In genomic region chr16:81926036-81926435, GRCh38 we compare ENCODE assay signal across 27 cellular contexts.
DNase-seq lines count a peak whose midpoint lies in the region; ATAC-seq, FAIRE-seq and TF ChIP-seq lines count a peak whose summit lies in the region.
"Had no signal": no experiment of that assay in that cellular context is flagged by ENCODE, and none has a peak within 500 bp of the region (broad histone marks: within the 10 kb centered on the region; RNA-seq: fewer than 3 reads in every experiment).

No MANE protein-coding gene starts in this region.

- no peaks in the 10 kb centered on the region for H3K79me1 ChIP-seq in neuronal stem cell (ENCODE audit: low read depth, low read length)

- peaks cover 4% of the 10 kb centered on the region for H3K4me1 Mint-ChIP-seq in endodermal cell
- peaks cover 6% of the 10 kb centered on the region for H3K4me1 Mint-ChIP-seq in stimulated activated effector memory CD8-positive, alpha-beta T cell treated with anti-CD3 and anti-CD28 coated beads, Interleukin-12 subunit alpha, Interleukin-12 subunit beta, amount 100 ng/mL, for 72 hours

- H3K27me3 ChIP-seq in endodermal cell (ENCODE audit: control insufficient read depth, insufficient read depth, low read length, poor library complexity, severe bottlenecking) (no peaks in the 10 kb centered on the region), neuronal stem cell (ENCODE audit: control insufficient read depth in 3 of 3, insufficient read depth in 3 of 3, low read depth in 1 of 3, low read length in 3 of 3) (no peaks in the 10 kb centered on the region)
- H3K27me3 ChIP-seq: MG63 had no signal

- no peak overlapping the region for H3K4ac ChIP-seq in neuronal stem cell (ENCODE audit: low read length)

- TF ChIP-seq CTCF in endodermal cell (conservative IDR thresholded peaks at IDR 0.05): no peak

- no peak overlapping the region for H2BK12ac ChIP-seq in neuronal stem cell (ENCODE audit: low read length)

- H2AFZ ChIP-seq in neuronal stem cell (ENCODE audit: low read length): no peak overlapping the region

- no peak overlapping the region for H3K4me3 Mint-ChIP-seq in endodermal cell
- H3K4me3 Mint-ChIP-seq in stimulated activated effector memory CD8-positive, alpha-beta T cell treated with anti-CD3 and anti-CD28 coated beads, Interleukin-12 subunit alpha, Interleukin-12 subunit beta, amount 100 ng/mL, for 72 hours: no peak overlapping the region
- H3K4me3 Mint-ChIP-seq: CD8-positive, alpha-beta T cell had no signal

- H3K4me1 ChIP-seq in endodermal cell (ENCODE audit: control insufficient read depth, insufficient read depth, low read length): peaks cover 5% of the 10 kb centered on the region
- no peaks in the 10 kb centered on the region for H3K4me1 ChIP-seq in neuronal stem cell (ENCODE audit: control insufficient read depth in 2 of 2, insufficient read depth in 1 of 2, low read depth in 1 of 2, low read length in 2 of 2)
- H3K4me1 ChIP-seq: A549, Caco-2 had no signal

- DNase-seq in GM12891 (ENCODE audit: insufficient read length, low spot score) (no peak), endodermal cell (no peak), neuronal stem cell (ENCODE audit: low spot score) (no peak), NCI-H1092 treated with DMSO at 0.1 percent for 48 hours (lab: John Stamatoyannopoulos, UW) (no peak)
- no peak for DNase-seq in effector CD8-positive, alpha-beta T cell (lab: John Stamatoyannopoulos, UW)
- DNase-seq in stimulated activated effector memory CD8-positive, alpha-beta T cell treated with anti-CD3 and anti-CD28 coated beads, Interleukin-12 subunit alpha, Interleukin-12 subunit beta, amount 100 ng/mL, for 72 hours (ENCODE audit: low spot score in 2 of 2): no peak
- DNase-seq: CD8-positive, alpha-beta T cell; DMS79; EL; GF-D8; IMR-90; KG1; MG63; NCI-H1417; NCI-H1694; NCI-H2029 treated with DMSO at 0.1 percent for 48 hours; NCI-H2227 treated with DMSO at 0.1 percent for 48 hours; NCI-H69; SHP77 treated with DMSO at 0.1 percent for 48 hours had no signal

- no peaks in the 10 kb centered on the region for H3K27me3 Mint-ChIP-seq in endodermal cell (ENCODE audit: insufficient read depth)

- H3K9ac ChIP-seq in endodermal cell (ENCODE audit: extremely low read depth, low read length, poor library complexity, severe bottlenecking): no peak overlapping the region
- no peak overlapping the region for H3K9ac ChIP-seq in neuronal stem cell (ENCODE audit: low read depth, low read length, poor library complexity)

- H4K8ac ChIP-seq in neuronal stem cell (ENCODE audit: low read depth, low read length): no peak overlapping the region

- H2BK15ac ChIP-seq in neuronal stem cell (ENCODE audit: low read length): no peak overlapping the region

- FAIRE-seq in GM12891 (lab: Jason Lieb, UNC): no peak
- FAIRE-seq: A549, H1 had no signal

- peak overlapping the region; percentile 36 for H3K27ac Mint-ChIP-seq in endodermal cell
- no peak overlapping the region for H3K27ac Mint-ChIP-seq in stimulated activated effector memory CD8-positive, alpha-beta T cell treated with anti-CD3 and anti-CD28 coated beads, Interleukin-12 subunit alpha, Interleukin-12 subunit beta, amount 100 ng/mL, for 72 hours
- H3K27ac Mint-ChIP-seq: CD8-positive, alpha-beta T cell had no signal

- H3K4me3 ChIP-seq in endodermal cell (ENCODE audit: low read length) (no peak overlapping the region), neuronal stem cell (ENCODE audit: low read length in 2 of 2) (no peak overlapping the region)
- H3K4me3 ChIP-seq: A549, MG63 had no signal

- H3K27ac ChIP-seq in endodermal cell (ENCODE audit: low read depth, low read length) (no peak overlapping the region), neuronal stem cell (replicated peaks; ENCODE audit: low read length) (no peak overlapping the region)
- H3K27ac ChIP-seq: A549, C4-2B, RWPE1 had no signal

- no peak overlapping the region for H2BK120ac ChIP-seq in neuronal stem cell (ENCODE audit: low read depth, low read length)

- H3K4me2 ChIP-seq in neuronal stem cell (ENCODE audit: insufficient read depth, low read length, poor library complexity, severe bottlenecking): no peak overlapping the region
- H3K4me2 ChIP-seq: A549 had no signal

- peak overlapping the region; percentile 64 for H3K14ac ChIP-seq in neuronal stem cell (ENCODE audit: low read length)

- H3K36me3 ChIP-seq in endodermal cell (ENCODE audit: control insufficient read depth, insufficient read depth, low read length) (peaks cover 16% of the 10 kb centered on the region), neuronal stem cell (replicated peaks in 1 of 2; ENCODE audit: control insufficient read depth in 2 of 2, insufficient read depth in 2 of 2, low read length in 2 of 2) (no peaks in the 10 kb centered on the region)
- H3K36me3 ChIP-seq: MG63 had no signal

- TF ChIP-seq POLR2A in GM12891 (IDR thresholded peaks at IDR 0.05; ENCODE audit: low read depth, low read length) (peak; percentile 54; the same call in 1 of the 2 replicates), GM19193 (IDR thresholded peaks at IDR 0.05; ENCODE audit: extremely low read depth, insufficient read depth, insufficient read length) (peak; percentile 20)

- ATAC-seq in stimulated activated effector memory CD8-positive, alpha-beta T cell treated with anti-CD3 and anti-CD28 coated beads, Interleukin-12 subunit alpha, Interleukin-12 subunit beta, amount 100 ng/mL, for 72 hours: no peak
- ATAC-seq: A549; CD8-positive, alpha-beta T cell; HCT116; Panc1 had no signal

- H2AK5ac ChIP-seq in neuronal stem cell (ENCODE audit: low read depth, low read length): no peak overlapping the region

- no peak overlapping the region for H2BK5ac ChIP-seq in neuronal stem cell (ENCODE audit: low read length)

- H3K9me3 ChIP-seq in endodermal cell (ENCODE audit: control insufficient read depth, low read length): no peaks in the 10 kb centered on the region
- no peaks in the 10 kb centered on the region for H3K9me3 ChIP-seq in neuronal stem cell (replicated peaks in 1 of 2; ENCODE audit: control insufficient read depth in 2 of 2, insufficient read depth in 1 of 2, low read depth in 1 of 2, low read length in 2 of 2)
- H3K9me3 ChIP-seq: A549, Caco-2, MG63 had no signal

- no peaks in the 10 kb centered on the region for H3K9me3 Mint-ChIP-seq in endodermal cell
- no peaks in the 10 kb centered on the region for H3K9me3 Mint-ChIP-seq in stimulated activated effector memory CD8-positive, alpha-beta T cell treated with anti-CD3 and anti-CD28 coated beads, Interleukin-12 subunit alpha, Interleukin-12 subunit beta, amount 100 ng/mL, for 72 hours
- H3K9me3 Mint-ChIP-seq: CD8-positive, alpha-beta T cell had no signal

- no peak overlapping the region for H3K23ac ChIP-seq in neuronal stem cell (ENCODE audit: low read depth, low read length, poor library complexity)

- WGBS in endodermal cell (ENCODE audit: insufficient coverage in 1 of 2, insufficient read length in 1 of 2), 2 experiments: 93 to 94% methylated on average over 5 to 9 of the region's 9 CpGs
- no CpG with 5 or more reads among the region's 9 CpGs for WGBS in neuronal stem cell (ENCODE audit: extremely low coverage in 2 of 2, insufficient read length in 2 of 2, insufficient replicate concordance in 1 of 2), 2 donors

- H3K18ac ChIP-seq in neuronal stem cell (ENCODE audit: low read length): no peak overlapping the region

- peaks cover 12% of the 10 kb centered on the region for H3K36me3 Mint-ChIP-seq in endodermal cell (ENCODE audit: low read depth)
- H3K36me3 Mint-ChIP-seq in stimulated activated effector memory CD8-positive, alpha-beta T cell treated with anti-CD3 and anti-CD28 coated beads, Interleukin-12 subunit alpha, Interleukin-12 subunit beta, amount 100 ng/mL, for 72 hours: peaks cover 15% of the 10 kb centered on the region

- no peak overlapping the region for H4K91ac ChIP-seq in neuronal stem cell (ENCODE audit: low read depth, low read length, poor library complexity)

TF ChIP-seq in GM12891, 5 proteins besides CTCF, POLR2A, EP300 and RAD21:
- TF ChIP-seq SPI1 (IDR thresholded peaks at IDR 0.05; ENCODE audit: low read depth, low read length): no peak
- peak; percentile 79 for TF ChIP-seq POLR2AphosphoS5 (IDR thresholded peaks at IDR 0.05; ENCODE audit: low read depth, low read length)
TF ChIP-seq in GM12891: peak in this region for 1.
